ENCODE assay signal across 21 cellular contexts in genomic region chr20:62764156-62764935, GRCh38. TPM values are rescaled to one million over a fixed set of nuclear protein-coding genes. Genes with fewer than 3 reads are reported as not detected.
"Had no signal": no experiment of that assay in that cellular context is flagged by ENCODE, and none has a peak within 500 bp of the region (broad histone marks: within the 10 kb centered on the region; RNA-seq: fewer than 3 reads in every experiment).

No MANE protein-coding gene starts in this region.

- ATAC-seq: activated CD4-positive, alpha-beta T cell treated with anti-CD3 and anti-CD28 coated beads for 36 hours; gastrocnemius medialis; left lobe of liver had no signal

- H3K27me3 ChIP-seq: testis had no signal

- H3K79me2 ChIP-seq: parathyroid adenoma had no signal

- H3K4me1 ChIP-seq: gastrocnemius medialis, parathyroid adenoma, uterus had no signal

- DNase-seq: activated CD4-positive, alpha-beta memory T cell treated with anti-CD3 and anti-CD28 coated beads for 36 hours; activated CD4-positive, alpha-beta T cell treated with anti-CD3 and anti-CD28 coated beads for 36 hours; activated naive CD4-positive, alpha-beta T cell treated with anti-CD3 and anti-CD28 coated beads for 36 hours; activated naive CD8-positive, alpha-beta T cell treated with anti-CD3 and anti-CD28 coated beads, Interleukin-2, amount 10 ng/mL, durations not matched to agents 7 days and 5 days; activated T-cell treated with anti-CD3 and anti-CD28 coated beads, Interleukin-2, amount 50 U/mL, for 48 hours; amniotic stem cell; endodermal cell; esophagus squamous epithelium; gastrocnemius medialis; mammary epithelial cell; stimulated activated CD4-positive, alpha-beta T cell treated with anti-CD3 and anti-CD28 coated beads, Interleukin-4, amount 100 ng/mL, for 1 hour; stimulated activated naive CD4-positive, alpha-beta T cell; testis; trophoblast cell; uterus had no signal

- H2AFZ ChIP-seq: parathyroid adenoma had no signal

- H3K36me3 ChIP-seq: breast epithelium, esophagus squamous epithelium, gastrocnemius medialis, uterus had no signal

- H3K27ac ChIP-seq: breast epithelium, coronary artery, esophagus squamous epithelium, gastrocnemius medialis, parathyroid adenoma, testis, uterus had no signal

- FAIRE-seq: keratinocyte had no signal

- H3K9me3 ChIP-seq: breast epithelium, esophagus squamous epithelium, gastrocnemius medialis, testis, uterus had no signal

- H3K9ac ChIP-seq: parathyroid adenoma had no signal

- H3K4me3 ChIP-seq: breast epithelium, coronary artery, esophagus squamous epithelium, gastrocnemius medialis, testis, uterus had no signal

RNA-seq across cellular contexts. Expression of gene COL9A3, which starts 52.5 kb away (rescaled TPM):
- total RNA-seq: activated CD4-positive, alpha-beta memory T cell treated with anti-CD3 and anti-CD28 coated beads for 36 hours; activated CD4-positive, alpha-beta T cell treated with anti-CD3 and anti-CD28 coated beads for 36 hours; activated naive CD4-positive, alpha-beta T cell treated with anti-CD3 and anti-CD28 coated beads for 36 hours; myocyte had no signal

RNA-seq across cellular contexts. Expression of gene NTSR1, which starts 55.7 kb away (rescaled TPM):
- total RNA-seq: activated CD4-positive, alpha-beta memory T cell treated with anti-CD3 and anti-CD28 coated beads for 36 hours; activated naive CD4-positive, alpha-beta T cell treated with anti-CD3 and anti-CD28 coated beads for 36 hours; myocyte; uterus had no signal
